ENCODE assay signal across 8 cellular contexts in the genomic region with DNA sequence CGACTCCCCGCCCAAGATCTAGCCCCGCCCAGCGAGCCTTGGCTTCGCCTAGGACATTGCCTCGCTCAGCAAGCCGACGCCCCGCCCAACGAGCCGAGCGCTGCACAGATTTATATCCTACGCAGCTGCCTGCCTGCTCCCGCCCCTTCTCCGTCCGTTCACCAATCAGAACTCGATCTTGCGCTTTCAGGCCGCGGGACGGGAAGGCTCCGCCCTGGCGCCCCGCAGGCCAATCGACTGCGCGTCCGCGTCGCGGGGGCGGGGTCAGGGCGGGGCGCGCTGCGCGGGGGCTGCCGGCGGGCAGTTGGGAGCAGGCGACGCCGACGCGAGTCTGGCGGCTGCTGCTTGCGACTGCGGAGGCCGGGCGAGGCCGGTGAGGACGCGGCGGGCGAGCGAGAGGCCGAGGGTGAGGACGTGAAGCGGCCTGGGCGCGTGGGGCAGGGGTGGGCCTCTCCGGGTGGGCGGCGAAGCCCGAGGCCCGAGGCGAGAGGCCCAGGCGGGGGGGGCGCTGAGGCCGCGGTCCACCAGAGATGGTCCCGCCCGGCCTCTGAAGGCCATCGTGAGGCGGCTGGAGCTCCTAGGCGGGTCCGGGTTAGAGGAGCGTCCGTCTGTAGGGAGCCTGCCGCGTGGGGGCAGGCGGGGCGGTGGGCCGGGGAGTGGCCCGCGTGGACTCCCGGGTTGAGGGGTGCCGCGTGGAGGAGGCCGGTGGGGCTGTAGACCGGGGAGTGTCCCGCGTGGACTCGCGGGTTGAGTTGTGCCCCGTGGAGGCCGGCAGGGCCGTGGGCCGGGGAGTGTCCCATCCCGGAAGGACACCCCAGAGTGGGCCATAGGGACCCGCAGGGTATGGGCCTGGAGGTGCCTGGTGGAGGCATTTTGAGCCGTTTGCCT.
A peak's percentile ranks its signal among the peaks of the same experiment; 100 is the strongest.
DNase-seq lines count a peak whose midpoint lies in the region; ATAC-seq and FAIRE-seq lines count a peak whose summit lies in the region.

A gene with protein sequence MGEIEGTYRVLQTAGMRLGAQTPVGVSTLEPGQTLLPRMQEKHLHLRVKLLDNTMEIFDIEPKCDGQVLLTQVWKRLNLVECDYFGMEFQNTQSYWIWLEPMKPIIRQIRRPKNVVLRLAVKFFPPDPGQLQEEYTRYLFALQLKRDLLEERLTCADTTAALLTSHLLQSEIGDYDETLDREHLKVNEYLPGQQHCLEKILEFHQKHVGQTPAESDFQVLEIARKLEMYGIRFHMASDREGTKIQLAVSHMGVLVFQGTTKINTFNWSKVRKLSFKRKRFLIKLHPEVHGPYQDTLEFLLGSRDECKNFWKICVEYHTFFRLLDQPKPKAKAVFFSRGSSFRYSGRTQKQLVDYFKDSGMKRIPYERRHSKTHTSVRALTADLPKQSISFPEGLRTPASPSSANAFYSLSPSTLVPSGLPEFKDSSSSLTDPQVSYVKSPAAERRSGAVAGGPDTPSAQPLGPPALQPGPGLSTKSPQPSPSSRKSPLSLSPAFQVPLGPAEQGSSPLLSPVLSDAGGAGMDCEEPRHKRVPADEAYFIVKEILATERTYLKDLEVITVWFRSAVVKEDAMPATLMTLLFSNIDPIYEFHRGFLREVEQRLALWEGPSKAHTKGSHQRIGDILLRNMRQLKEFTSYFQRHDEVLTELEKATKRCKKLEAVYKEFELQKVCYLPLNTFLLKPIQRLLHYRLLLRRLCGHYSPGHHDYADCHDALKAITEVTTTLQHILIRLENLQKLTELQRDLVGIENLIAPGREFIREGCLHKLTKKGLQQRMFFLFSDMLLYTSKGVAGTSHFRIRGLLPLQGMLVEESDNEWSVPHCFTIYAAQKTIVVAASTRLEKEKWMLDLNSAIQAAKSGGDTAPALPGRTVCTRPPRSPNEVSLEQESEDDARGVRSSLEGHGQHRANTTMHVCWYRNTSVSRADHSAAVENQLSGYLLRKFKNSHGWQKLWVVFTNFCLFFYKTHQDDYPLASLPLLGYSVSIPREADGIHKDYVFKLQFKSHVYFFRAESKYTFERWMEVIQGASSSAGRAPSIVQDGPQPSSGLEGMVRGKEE (plus strand): TSS at position 303 of the 888 bp plus-strand sequence. CDS start 16,823 bp downstream, outside the sequence.

- H3K9me3 ChIP-seq in effector memory CD4-positive, alpha-beta T cell (ENCODE audit: control insufficient read depth, low read length): no peaks in the 10 kb centered on the region

- peak; percentile 86 for DNase-seq in COR-L47 (lab: John Stamatoyannopoulos, UW)
- peak; percentile 93 for DNase-seq in HTR-8/SVneo (ENCODE audit: insufficient read length, low spot score)
- peak; percentile 98 for DNase-seq in NOMO-1 treated with DMSO at 0.1 percent for 48 hours (lab: John Stamatoyannopoulos, UW; ENCODE audit: unreplicated experiment)
- peak; percentile 91 to 96 for DNase-seq in activated CD8-positive, alpha-beta memory T cell treated with anti-CD3 and anti-CD28 coated beads for 4 hours (ENCODE audit: low read depth in 2 of 2)
- DNase-seq in effector memory CD4-positive, alpha-beta T cell: peak; percentile 95 to 97 (median 96)
- peak; percentile 99 for DNase-seq in medulla oblongata (ENCODE audit: extremely low spot score)
- peak; percentile 93 to 98 (median 94) for DNase-seq in stimulated activated CD4-positive, alpha-beta T cell treated with anti-CD3 and anti-CD28 coated beads, TNF-alpha, amount 100 ng/mL, for 48 hours (ENCODE audit: low read depth in 3 of 3)

- peak within 1 kb of the TSS; percentile 56 for H3K27ac ChIP-seq in effector memory CD4-positive, alpha-beta T cell (ENCODE audit: insufficient read depth, low read length, poor library complexity, severe bottlenecking)

- peaks cover 13% of the 10 kb centered on the region for H3K4me1 ChIP-seq in effector memory CD4-positive, alpha-beta T cell (ENCODE audit: control insufficient read depth, insufficient read depth, low read length, poor library complexity, severe bottlenecking)

- H3K36me3 ChIP-seq in effector memory CD4-positive, alpha-beta T cell (ENCODE audit: control insufficient read depth, insufficient read depth, low read length): peaks cover 5% of the 10 kb centered on the region

- ATAC-seq in GM21381 (IDR thresholded peaks at IDR 0.05; ENCODE audit: unreplicated experiment): peak; percentile 82

- peak within 1 kb of the TSS; percentile 62 for H3K4me3 ChIP-seq in effector memory CD4-positive, alpha-beta T cell (ENCODE audit: insufficient read depth, low read depth, low read length, poor library complexity, severe bottlenecking)

- peak; percentile 49 for FAIRE-seq in HTR-8/SVneo (lab: Jason Lieb, UNC)

- H3K27me3 ChIP-seq in effector memory CD4-positive, alpha-beta T cell (replicated peaks; ENCODE audit: control insufficient read depth, insufficient read depth, low read length, poor library complexity, severe bottlenecking): no peaks in the 10 kb centered on the region

Comparison
In these comparisons a context has a peak if more than half of its experiments do, and no peak if none do; other contexts are left out.
1. Peak in every context shown above with its lines: DNase-seq, ATAC-seq, H3K4me3 ChIP-seq and H3K27ac ChIP-seq.